ENCODE assay signal across 7 cellular contexts in the genomic region with DNA sequence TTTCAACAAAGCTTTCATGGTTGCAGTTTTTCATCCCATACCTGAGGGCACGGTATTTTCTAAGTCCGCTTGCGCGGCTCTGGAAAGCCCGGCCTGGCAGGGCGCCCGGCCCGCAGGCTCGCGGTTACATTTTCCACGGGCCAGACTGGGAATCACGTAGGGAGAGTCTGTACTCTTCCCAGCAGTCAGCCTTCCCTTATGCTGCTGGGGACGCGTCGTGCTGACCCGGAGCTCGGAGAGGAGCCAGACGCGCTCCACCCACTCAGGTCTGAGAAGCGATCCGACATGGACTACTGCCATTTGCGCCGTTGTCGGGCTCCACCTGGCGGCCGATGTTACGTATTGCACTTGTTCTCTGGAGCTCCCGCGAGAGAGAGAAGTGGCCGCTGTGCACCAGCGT.
A peak's percentile ranks its signal among the peaks of the same experiment; 100 is the strongest.
DNase-seq lines count a peak whose midpoint lies in the region; ATAC-seq, FAIRE-seq and TF ChIP-seq lines count a peak whose summit lies in the region.
"Not testable (repeated sequence)": the region's sequence is repeated elsewhere in the genome, so short reads cannot be mapped to it uniquely, and the experiment has no call there.

No MANE protein-coding gene starts in this region.

- H3K9me1 ChIP-seq in keratinocyte (ENCODE audit: control insufficient read depth, extremely low read depth, insufficient read depth, low read length), result not testable (repeated sequence)

- H3K4me3 Mint-ChIP-seq in chondrocyte (ENCODE audit: unreplicated experiment), result not testable (repeated sequence)

- not testable (repeated sequence) for FAIRE-seq in keratinocyte (lab: Jason Lieb, UNC)

- H3K27me3 ChIP-seq in H7 (ENCODE audit: control insufficient read depth, insufficient read depth, low read length); keratinocyte (ENCODE audit: control insufficient read depth, extremely low read depth, insufficient read depth, low read length): not testable (repeated sequence)

- not testable (repeated sequence) for H3K36me3 Mint-ChIP-seq in chondrocyte (ENCODE audit: low read depth)

- not testable (repeated sequence) for H3K36me3 ChIP-seq in H7 (replicated peaks; ENCODE audit: control insufficient read depth, insufficient read depth, low read length); keratinocyte (ENCODE audit: control insufficient read depth in 2 of 2, extremely low read depth in 1 of 2, insufficient read depth in 2 of 2, low read length in 2 of 2)

- H3K79me2 ChIP-seq in keratinocyte (ENCODE audit: control insufficient read depth, insufficient read depth, low read length), result not testable (repeated sequence)

- H3K9ac ChIP-seq in keratinocyte (ENCODE audit: control insufficient read depth, extremely low read depth, insufficient read depth, low read length), result not testable (repeated sequence)

- not testable (repeated sequence) for H3K4me1 ChIP-seq in keratinocyte (ENCODE audit: control insufficient read depth, extremely low read depth, insufficient read depth, low read length)

- DNase-seq in H7; chondrocyte (ENCODE audit: low spot score); keratinocyte (ENCODE audit: low read depth, low spot score): not testable (repeated sequence)
- peak; percentile 5 to 11 for DNase-seq in activated CD4-positive, alpha-beta T cell treated with anti-CD3 and anti-CD28 coated beads, Interleukin-2, amount 50 U/mL, for 48 hours
- DNase-seq in sciatic nerve (ENCODE audit: low spot score), result peak; percentile 55

- H3K27me3 Mint-ChIP-seq in chondrocyte (ENCODE audit: low read depth), result not testable (repeated sequence)

- not testable (repeated sequence) for H4K20me1 ChIP-seq in keratinocyte (ENCODE audit: control insufficient read depth, extremely low read depth, insufficient read depth, low read length)

- H3K27ac Mint-ChIP-seq in chondrocyte (ENCODE audit: unreplicated experiment), result not testable (repeated sequence)

- not testable (repeated sequence) for H3K27ac ChIP-seq in keratinocyte (ENCODE audit: control insufficient read depth, insufficient read depth, low read length)

- intact Hi-C loops in sciatic nerve (cut with DNase I), result not testable (repeated sequence)

- ATAC-seq in GM18870 (IDR thresholded peaks at IDR 0.05; ENCODE audit: unreplicated experiment) (peak; percentile 99), HG03354 (IDR thresholded peaks at IDR 0.05; ENCODE audit: poor library complexity, severe bottlenecking, unreplicated experiment) (peak; percentile 100), sciatic nerve (peak; percentile 100)

- not testable (repeated sequence) for H2AFZ ChIP-seq in keratinocyte (ENCODE audit: control insufficient read depth, low read length)

- not testable (repeated sequence) for H3K4me1 Mint-ChIP-seq in chondrocyte (ENCODE audit: low read depth)

- H3K9me3 Mint-ChIP-seq in chondrocyte (ENCODE audit: low read depth), result not testable (repeated sequence)

- H3K4me3 ChIP-seq in H7 (ENCODE audit: insufficient read depth, low read depth, low read length) (peak overlapping the region; percentile 22), keratinocyte (ENCODE audit: control insufficient read depth in 2 of 3, extremely low read depth in 1 of 3, insufficient read depth in 2 of 3, low read depth in 1 of 3, low read length in 3 of 3) (peak overlapping the region in 1 of 3 experiments; percentile 21)

- peak; percentile 50 for TF ChIP-seq CTCF in chondrocyte (IDR thresholded peaks at IDR 0.05)
- not testable (repeated sequence) for TF ChIP-seq CTCF in keratinocyte (optimal IDR thresholded peaks at IDR 0.05 in 1 of 3, IDR thresholded peaks at IDR 0.05 in 1 of 3, conservative IDR thresholded peaks at IDR 0.05 in 1 of 3; ENCODE audit: extremely low read depth in 1 of 3, insufficient read depth in 2 of 3, low read length in 3 of 3)

- not testable (repeated sequence) for H3K9me3 ChIP-seq in keratinocyte (ENCODE audit: control insufficient read depth, low read depth, low read length)

- peak overlapping the region; percentile 22 for H3K4me2 ChIP-seq in keratinocyte (ENCODE audit: control insufficient read depth, extremely low read depth, insufficient read depth, low read depth, low read length)

- dilution Hi-C loops in keratinocyte (cut with MboI; ENCODE audit: extremely low pct_ligation_motif_present, low sequenced_read_pairs), result not testable (repeated sequence)
